Comparison of ENCODE assay signal across 1 cellular context in the genomic region with DNA sequence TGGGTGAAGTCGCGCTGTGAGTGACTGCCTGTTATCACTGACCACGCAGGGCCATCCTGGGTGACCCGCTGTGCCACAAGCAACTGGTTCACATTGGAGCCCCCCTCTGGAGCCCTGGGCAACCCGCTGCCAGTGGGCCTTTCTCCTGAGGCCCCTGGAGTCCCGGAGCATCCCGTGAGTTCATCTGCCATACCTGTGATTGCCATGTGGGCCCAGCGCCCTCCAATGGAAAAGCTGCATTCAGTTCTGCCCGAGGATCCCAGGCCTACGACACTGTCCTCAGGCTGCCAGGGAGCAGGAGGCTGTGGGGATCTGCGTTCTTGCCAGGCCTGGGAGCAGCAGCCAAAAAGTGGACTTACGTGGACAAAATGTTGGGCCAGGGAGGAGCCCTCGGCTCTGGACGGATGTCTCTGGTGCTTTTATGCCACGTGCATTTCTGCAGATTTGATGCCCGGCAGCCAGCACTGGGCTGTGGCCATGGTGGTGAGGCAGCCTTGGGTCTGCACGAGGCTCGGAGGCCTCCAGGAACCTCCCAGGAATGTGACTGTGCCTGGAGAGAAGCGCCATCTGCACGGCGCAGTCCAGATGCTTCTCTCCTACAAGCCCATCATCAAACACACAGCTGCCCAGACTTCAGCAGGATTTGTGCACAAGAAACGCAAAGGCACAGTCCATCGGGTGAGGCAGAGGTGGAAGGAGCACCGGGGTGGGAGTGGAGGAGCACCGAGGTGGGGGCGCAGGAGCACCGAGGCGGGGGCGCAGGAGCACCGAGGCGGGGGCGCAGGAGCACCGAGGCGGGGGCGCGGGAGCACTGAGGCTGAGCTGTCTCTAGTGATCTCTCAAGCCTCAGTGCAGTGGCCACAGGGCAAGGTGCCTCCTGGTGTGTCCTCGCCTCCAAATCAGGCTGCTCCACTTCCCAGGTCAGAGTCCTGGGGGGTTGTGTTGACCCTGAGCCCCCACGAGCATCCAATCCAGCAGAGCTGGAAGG.
TF ChIP-seq lines count a peak whose summit lies in the region.

No MANE protein-coding gene starts in this region.

TF ChIP-seq in HCT116, 20 proteins besides CTCF, POLR2A, EP300 and RAD21:
- TF ChIP-seq EZH2phosphoT487 (IDR thresholded peaks at IDR 0.05; ENCODE audit: borderline replicate concordance), result no peak
- no peak for TF ChIP-seq ZFX (IDR thresholded peaks at IDR 0.05)
- no peak for TF ChIP-seq EZH2 (IDR thresholded peaks at IDR 0.05)
- no peak for TF ChIP-seq ELF1 (IDR thresholded peaks at IDR 0.05; ENCODE audit: borderline replicate concordance, low read depth)
- no peak for TF ChIP-seq FOSL1 (IDR thresholded peaks at IDR 0.05; ENCODE audit: low read depth)
- no peak for TF ChIP-seq SRF (IDR thresholded peaks at IDR 0.05; ENCODE audit: low read depth)
- TF ChIP-seq POLR2AphosphoS5 (IDR thresholded peaks at IDR 0.05; ENCODE audit: low read depth, low read length), result no peak
- TF ChIP-seq, protein P1, sequence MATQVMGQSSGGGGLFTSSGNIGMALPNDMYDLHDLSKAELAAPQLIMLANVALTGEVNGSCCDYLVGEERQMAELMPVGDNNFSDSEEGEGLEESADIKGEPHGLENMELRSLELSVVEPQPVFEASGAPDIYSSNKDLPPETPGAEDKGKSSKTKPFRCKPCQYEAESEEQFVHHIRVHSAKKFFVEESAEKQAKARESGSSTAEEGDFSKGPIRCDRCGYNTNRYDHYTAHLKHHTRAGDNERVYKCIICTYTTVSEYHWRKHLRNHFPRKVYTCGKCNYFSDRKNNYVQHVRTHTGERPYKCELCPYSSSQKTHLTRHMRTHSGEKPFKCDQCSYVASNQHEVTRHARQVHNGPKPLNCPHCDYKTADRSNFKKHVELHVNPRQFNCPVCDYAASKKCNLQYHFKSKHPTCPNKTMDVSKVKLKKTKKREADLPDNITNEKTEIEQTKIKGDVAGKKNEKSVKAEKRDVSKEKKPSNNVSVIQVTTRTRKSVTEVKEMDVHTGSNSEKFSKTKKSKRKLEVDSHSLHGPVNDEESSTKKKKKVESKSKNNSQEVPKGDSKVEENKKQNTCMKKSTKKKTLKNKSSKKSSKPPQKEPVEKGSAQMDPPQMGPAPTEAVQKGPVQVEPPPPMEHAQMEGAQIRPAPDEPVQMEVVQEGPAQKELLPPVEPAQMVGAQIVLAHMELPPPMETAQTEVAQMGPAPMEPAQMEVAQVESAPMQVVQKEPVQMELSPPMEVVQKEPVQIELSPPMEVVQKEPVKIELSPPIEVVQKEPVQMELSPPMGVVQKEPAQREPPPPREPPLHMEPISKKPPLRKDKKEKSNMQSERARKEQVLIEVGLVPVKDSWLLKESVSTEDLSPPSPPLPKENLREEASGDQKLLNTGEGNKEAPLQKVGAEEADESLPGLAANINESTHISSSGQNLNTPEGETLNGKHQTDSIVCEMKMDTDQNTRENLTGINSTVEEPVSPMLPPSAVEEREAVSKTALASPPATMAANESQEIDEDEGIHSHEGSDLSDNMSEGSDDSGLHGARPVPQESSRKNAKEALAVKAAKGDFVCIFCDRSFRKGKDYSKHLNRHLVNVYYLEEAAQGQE (IDR thresholded peaks at IDR 0.05; ENCODE audit: low read depth), result no peak
- no peak for TF ChIP-seq TCF7L2 (IDR thresholded peaks at IDR 0.05; ENCODE audit: borderline replicate concordance, extremely low read depth, insufficient read depth, insufficient read length)
- no peak for TF ChIP-seq SP1 (IDR thresholded peaks at IDR 0.05; ENCODE audit: low read depth)
- TF ChIP-seq JUND (IDR thresholded peaks at IDR 0.05), result no peak
- TF ChIP-seq ZNF274 (IDR thresholded peaks at IDR 0.05; ENCODE audit: low read depth, low read length), result no peak
- no peak for TF ChIP-seq YY1 (IDR thresholded peaks at IDR 0.05; ENCODE audit: extremely low read depth, insufficient replicate concordance, low read depth, low read length)
- TF ChIP-seq EGR1 (IDR thresholded peaks at IDR 0.05; ENCODE audit: low read depth), result no peak
- no peak for TF ChIP-seq SIN3A (IDR thresholded peaks at IDR 0.05; ENCODE audit: low read depth)
- TF ChIP-seq, protein P2, sequence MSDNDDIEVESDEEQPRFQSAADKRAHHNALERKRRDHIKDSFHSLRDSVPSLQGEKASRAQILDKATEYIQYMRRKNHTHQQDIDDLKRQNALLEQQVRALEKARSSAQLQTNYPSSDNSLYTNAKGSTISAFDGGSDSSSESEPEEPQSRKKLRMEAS (IDR thresholded peaks at IDR 0.05), result no peak
- TF ChIP-seq CBX3 (IDR thresholded peaks at IDR 0.05; ENCODE audit: low read depth), result no peak
